In the genomic region with DNA sequence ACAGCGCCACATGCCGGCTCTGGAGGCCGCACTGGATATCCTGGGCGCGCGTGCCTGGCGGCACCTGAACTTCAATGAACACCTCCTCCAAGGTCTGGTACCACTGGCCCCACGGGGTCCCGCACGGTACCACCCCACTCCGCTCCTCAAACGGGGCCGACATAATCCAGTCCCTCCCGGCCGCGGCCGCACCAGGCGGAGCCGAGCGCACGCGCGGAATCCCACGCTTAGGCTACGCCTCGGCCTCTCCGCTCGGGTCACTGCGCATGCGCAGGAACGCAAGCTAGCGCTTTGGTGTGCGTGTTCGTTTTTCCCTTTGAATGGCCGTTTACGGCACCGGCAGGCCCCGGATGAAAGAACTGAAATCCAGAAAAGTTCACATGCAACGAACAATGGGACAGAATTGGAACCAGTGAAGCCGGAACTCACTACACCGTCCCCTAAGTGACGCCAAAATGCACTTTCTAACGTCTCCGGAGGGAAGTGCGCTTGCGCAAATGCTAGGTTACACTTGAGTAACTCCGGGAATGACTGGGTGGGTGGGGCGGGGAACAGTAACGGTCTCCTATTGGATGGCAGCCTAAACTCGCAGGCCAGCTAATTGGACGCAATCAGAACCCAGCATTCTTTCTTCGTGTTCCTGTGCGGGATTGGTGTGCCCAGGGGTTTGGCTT, we compare ENCODE assay signal across 1 cellular context.
A peak's percentile ranks its signal among the peaks of the same experiment; 100 is the strongest.
TF ChIP-seq lines count a peak whose summit lies in the region.

A gene with protein sequence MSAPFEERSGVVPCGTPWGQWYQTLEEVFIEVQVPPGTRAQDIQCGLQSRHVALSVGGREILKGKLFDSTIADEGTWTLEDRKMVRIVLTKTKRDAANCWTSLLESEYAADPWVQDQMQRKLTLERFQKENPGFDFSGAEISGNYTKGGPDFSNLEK (minus strand): TSS at position 215 of the 674 bp plus-strand sequence. CDS start 52 bp downstream, at position 163.

TF ChIP-seq in HepG2, 621 proteins besides CTCF, POLR2A, EP300 and RAD21 (continued from another document and continues in another):
- TF ChIP-seq, protein P1, sequence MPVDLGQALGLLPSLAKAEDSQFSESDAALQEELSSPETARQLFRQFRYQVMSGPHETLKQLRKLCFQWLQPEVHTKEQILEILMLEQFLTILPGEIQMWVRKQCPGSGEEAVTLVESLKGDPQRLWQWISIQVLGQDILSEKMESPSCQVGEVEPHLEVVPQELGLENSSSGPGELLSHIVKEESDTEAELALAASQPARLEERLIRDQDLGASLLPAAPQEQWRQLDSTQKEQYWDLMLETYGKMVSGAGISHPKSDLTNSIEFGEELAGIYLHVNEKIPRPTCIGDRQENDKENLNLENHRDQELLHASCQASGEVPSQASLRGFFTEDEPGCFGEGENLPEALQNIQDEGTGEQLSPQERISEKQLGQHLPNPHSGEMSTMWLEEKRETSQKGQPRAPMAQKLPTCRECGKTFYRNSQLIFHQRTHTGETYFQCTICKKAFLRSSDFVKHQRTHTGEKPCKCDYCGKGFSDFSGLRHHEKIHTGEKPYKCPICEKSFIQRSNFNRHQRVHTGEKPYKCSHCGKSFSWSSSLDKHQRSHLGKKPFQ (CRISPR knock-in tag; IDR thresholded peaks at IDR 0.05; ENCODE audit: insufficient replicate concordance) = peak; percentile 85
- TF ChIP-seq ZFP36L2 (CRISPR knock-in tag; IDR thresholded peaks at IDR 0.05) (no peak), IRX3 (CRISPR knock-in tag; IDR thresholded peaks at IDR 0.05; ENCODE audit: borderline replicate concordance, low read depth) (peak; percentile 91), RXRB (CRISPR knock-in tag; IDR thresholded peaks at IDR 0.05; ENCODE audit: borderline replicate concordance) (peak; percentile 23; the same call in 1 of the 2 replicates), LCORL (IDR thresholded peaks at IDR 0.05) (no peak), LCORL (CRISPR knock-in tag; IDR thresholded peaks at IDR 0.05) (no peak), ZBTB42 (CRISPR knock-in tag; IDR thresholded peaks at IDR 0.05) (no peak), ZNF780A (CRISPR knock-in tag; IDR thresholded peaks at IDR 0.05) (no peak), ATAD3A (CRISPR knock-in tag; IDR thresholded peaks at IDR 0.05) (no peak), MTA3 (CRISPR knock-in tag; IDR thresholded peaks at IDR 0.05) (no peak), ZNF547 (CRISPR knock-in tag; IDR thresholded peaks at IDR 0.05) (no peak; the same call in 1 of the 2 replicates), MTA1 (CRISPR knock-in tag; IDR thresholded peaks at IDR 0.05; ENCODE audit: borderline replicate concordance) (peak; percentile 91; the same call in 1 of the 2 replicates), RFX3 (CRISPR knock-in tag; IDR thresholded peaks at IDR 0.05) (0 out of 2 replicates have a peak, but pooled peaks have one; percentile 5), ARID2 (CRISPR knock-in tag; IDR thresholded peaks at IDR 0.05; ENCODE audit: borderline replicate concordance) (peak; percentile 16), ZNF552 (CRISPR knock-in tag; IDR thresholded peaks at IDR 0.05; ENCODE audit: borderline replicate concordance) (peak; percentile 64; the same call in 1 of the 2 replicates), ZNF781 (CRISPR knock-in tag; IDR thresholded peaks at IDR 0.05; ENCODE audit: borderline replicate concordance, not compliant biosample characterization) (peak; percentile 96), CBX2 (IDR thresholded peaks at IDR 0.05; ENCODE audit: low read depth, low read length) (no peak), CBX2 (CRISPR knock-in tag; IDR thresholded peaks at IDR 0.05; ENCODE audit: low read depth) (no peak), THAP11 (CRISPR knock-in tag; IDR thresholded peaks at IDR 0.05) (peak; percentile 70; the same call in 1 of the 2 replicates), TP53 (CRISPR knock-in tag; conservative IDR thresholded peaks at IDR 0.05) (0 out of 2 replicates have a peak, but pooled peaks have one; percentile 33), ZSCAN31 (CRISPR knock-in tag; IDR thresholded peaks at IDR 0.05; ENCODE audit: low read depth) (no peak), ZNF850 (CRISPR knock-in tag; conservative IDR thresholded peaks at IDR 0.05) (no peak), ZNF263 (CRISPR knock-in tag; IDR thresholded peaks at IDR 0.05) (peak; percentile 61; the same call in 1 of the 2 replicates), HNRNPUL1 (IDR thresholded peaks at IDR 0.05; ENCODE audit: low read depth, low read length) (no peak), ATRX (CRISPR knock-in tag; IDR thresholded peaks at IDR 0.05; ENCODE audit: borderline replicate concordance) (no peak), SNRNP70 (IDR thresholded peaks at IDR 0.05; ENCODE audit: low read depth, low read length) (no peak), ZFAT (CRISPR knock-in tag; conservative IDR thresholded peaks at IDR 0.05) (no peak), CCAR2 (optimal IDR thresholded peaks at IDR 0.05; ENCODE audit: low read depth, low read length) (no peak), ZNF138 (CRISPR knock-in tag; IDR thresholded peaks at IDR 0.05; ENCODE audit: low read depth) (no peak), MEF2D (CRISPR knock-in tag; IDR thresholded peaks at IDR 0.05) (peak; percentile 84), ZBTB38 (CRISPR knock-in tag; IDR thresholded peaks at IDR 0.05) (peak; percentile 88), ZNF382 (CRISPR knock-in tag; IDR thresholded peaks at IDR 0.05; ENCODE audit: borderline replicate concordance) (no peak)
- TF ChIP-seq, protein P2, sequence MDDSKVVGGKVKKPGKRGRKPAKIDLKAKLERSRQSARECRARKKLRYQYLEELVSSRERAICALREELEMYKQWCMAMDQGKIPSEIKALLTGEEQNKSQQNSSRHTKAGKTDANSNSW (CRISPR knock-in tag; IDR thresholded peaks at IDR 0.05; ENCODE audit: borderline replicate concordance) = peak; percentile 78; the same call in 1 of the 2 replicates
- TF ChIP-seq, protein P3, sequence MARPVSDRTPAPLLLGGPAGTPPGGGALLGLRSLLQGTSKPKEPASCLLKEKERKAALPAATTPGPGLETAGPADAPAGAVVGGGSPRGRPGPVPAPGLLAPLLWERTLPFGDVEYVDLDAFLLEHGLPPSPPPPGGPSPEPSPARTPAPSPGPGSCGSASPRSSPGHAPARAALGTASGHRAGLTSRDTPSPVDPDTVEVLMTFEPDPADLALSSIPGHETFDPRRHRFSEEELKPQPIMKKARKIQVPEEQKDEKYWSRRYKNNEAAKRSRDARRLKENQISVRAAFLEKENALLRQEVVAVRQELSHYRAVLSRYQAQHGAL (CRISPR knock-in tag; IDR thresholded peaks at IDR 0.05; ENCODE audit: not compliant biosample characterization) = peak; percentile 39
- TF ChIP-seq, protein P4, sequence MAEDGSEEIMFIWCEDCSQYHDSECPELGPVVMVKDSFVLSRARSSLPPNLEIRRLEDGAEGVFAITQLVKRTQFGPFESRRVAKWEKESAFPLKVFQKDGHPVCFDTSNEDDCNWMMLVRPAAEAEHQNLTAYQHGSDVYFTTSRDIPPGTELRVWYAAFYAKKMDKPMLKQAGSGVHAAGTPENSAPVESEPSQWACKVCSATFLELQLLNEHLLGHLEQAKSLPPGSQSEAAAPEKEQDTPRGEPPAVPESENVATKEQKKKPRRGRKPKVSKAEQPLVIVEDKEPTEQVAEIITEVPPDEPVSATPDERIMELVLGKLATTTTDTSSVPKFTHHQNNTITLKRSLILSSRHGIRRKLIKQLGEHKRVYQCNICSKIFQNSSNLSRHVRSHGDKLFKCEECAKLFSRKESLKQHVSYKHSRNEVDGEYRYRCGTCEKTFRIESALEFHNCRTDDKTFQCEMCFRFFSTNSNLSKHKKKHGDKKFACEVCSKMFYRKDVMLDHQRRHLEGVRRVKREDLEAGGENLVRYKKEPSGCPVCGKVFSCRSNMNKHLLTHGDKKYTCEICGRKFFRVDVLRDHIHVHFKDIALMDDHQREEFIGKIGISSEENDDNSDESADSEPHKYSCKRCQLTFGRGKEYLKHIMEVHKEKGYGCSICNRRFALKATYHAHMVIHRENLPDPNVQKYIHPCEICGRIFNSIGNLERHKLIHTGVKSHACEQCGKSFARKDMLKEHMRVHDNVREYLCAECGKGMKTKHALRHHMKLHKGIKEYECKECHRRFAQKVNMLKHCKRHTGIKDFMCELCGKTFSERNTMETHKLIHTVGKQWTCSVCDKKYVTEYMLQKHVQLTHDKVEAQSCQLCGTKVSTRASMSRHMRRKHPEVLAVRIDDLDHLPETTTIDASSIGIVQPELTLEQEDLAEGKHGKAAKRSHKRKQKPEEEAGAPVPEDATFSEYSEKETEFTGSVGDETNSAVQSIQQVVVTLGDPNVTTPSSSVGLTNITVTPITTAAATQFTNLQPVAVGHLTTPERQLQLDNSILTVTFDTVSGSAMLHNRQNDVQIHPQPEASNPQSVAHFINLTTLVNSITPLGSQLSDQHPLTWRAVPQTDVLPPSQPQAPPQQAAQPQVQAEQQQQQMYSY (CRISPR knock-in tag; IDR thresholded peaks at IDR 0.05) = peak; percentile 41; the same call in 1 of the 2 replicates
- TF ChIP-seq, protein P5, sequence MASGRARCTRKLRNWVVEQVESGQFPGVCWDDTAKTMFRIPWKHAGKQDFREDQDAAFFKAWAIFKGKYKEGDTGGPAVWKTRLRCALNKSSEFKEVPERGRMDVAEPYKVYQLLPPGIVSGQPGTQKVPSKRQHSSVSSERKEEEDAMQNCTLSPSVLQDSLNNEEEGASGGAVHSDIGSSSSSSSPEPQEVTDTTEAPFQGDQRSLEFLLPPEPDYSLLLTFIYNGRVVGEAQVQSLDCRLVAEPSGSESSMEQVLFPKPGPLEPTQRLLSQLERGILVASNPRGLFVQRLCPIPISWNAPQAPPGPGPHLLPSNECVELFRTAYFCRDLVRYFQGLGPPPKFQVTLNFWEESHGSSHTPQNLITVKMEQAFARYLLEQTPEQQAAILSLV (CRISPR knock-in tag; IDR thresholded peaks at IDR 0.05; ENCODE audit: borderline replicate concordance) = peak; percentile 93; the same call in 1 of the 2 replicates
- TF ChIP-seq, protein P6, sequence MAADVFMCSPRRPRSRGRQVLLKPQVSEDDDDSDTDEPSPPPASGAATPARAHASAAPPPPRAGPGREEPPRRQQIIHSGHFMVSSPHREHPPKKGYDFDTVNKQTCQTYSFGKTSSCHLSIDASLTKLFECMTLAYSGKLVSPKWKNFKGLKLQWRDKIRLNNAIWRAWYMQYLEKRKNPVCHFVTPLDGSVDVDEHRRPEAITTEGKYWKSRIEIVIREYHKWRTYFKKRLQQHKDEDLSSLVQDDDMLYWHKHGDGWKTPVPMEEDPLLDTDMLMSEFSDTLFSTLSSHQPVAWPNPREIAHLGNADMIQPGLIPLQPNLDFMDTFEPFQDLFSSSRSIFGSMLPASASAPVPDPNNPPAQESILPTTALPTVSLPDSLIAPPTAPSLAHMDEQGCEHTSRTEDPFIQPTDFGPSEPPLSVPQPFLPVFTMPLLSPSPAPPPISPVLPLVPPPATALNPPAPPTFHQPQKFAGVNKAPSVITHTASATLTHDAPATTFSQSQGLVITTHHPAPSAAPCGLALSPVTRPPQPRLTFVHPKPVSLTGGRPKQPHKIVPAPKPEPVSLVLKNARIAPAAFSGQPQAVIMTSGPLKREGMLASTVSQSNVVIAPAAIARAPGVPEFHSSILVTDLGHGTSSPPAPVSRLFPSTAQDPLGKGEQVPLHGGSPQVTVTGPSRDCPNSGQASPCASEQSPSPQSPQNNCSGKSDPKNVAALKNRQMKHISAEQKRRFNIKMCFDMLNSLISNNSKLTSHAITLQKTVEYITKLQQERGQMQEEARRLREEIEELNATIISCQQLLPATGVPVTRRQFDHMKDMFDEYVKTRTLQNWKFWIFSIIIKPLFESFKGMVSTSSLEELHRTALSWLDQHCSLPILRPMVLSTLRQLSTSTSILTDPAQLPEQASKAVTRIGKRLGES (CRISPR knock-in tag; IDR thresholded peaks at IDR 0.05; ENCODE audit: borderline replicate concordance) = peak; percentile 33; the same call in 1 of the 2 replicates
- TF ChIP-seq, protein P7, sequence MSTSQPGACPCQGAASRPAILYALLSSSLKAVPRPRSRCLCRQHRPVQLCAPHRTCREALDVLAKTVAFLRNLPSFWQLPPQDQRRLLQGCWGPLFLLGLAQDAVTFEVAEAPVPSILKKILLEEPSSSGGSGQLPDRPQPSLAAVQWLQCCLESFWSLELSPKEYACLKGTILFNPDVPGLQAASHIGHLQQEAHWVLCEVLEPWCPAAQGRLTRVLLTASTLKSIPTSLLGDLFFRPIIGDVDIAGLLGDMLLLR (CRISPR knock-in tag; IDR thresholded peaks at IDR 0.05) = no peak; the same call in 1 of the 2 replicates
- TF ChIP-seq, protein P8, sequence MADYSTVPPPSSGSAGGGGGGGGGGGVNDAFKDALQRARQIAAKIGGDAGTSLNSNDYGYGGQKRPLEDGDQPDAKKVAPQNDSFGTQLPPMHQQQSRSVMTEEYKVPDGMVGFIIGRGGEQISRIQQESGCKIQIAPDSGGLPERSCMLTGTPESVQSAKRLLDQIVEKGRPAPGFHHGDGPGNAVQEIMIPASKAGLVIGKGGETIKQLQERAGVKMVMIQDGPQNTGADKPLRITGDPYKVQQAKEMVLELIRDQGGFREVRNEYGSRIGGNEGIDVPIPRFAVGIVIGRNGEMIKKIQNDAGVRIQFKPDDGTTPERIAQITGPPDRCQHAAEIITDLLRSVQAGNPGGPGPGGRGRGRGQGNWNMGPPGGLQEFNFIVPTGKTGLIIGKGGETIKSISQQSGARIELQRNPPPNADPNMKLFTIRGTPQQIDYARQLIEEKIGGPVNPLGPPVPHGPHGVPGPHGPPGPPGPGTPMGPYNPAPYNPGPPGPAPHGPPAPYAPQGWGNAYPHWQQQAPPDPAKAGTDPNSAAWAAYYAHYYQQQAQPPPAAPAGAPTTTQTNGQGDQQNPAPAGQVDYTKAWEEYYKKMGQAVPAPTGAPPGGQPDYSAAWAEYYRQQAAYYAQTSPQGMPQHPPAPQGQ (CRISPR knock-in tag; IDR thresholded peaks at IDR 0.05; ENCODE audit: borderline replicate concordance) = 0 out of 2 replicates have a peak, but pooled peaks have one; percentile 77
- TF ChIP-seq, protein P9, sequence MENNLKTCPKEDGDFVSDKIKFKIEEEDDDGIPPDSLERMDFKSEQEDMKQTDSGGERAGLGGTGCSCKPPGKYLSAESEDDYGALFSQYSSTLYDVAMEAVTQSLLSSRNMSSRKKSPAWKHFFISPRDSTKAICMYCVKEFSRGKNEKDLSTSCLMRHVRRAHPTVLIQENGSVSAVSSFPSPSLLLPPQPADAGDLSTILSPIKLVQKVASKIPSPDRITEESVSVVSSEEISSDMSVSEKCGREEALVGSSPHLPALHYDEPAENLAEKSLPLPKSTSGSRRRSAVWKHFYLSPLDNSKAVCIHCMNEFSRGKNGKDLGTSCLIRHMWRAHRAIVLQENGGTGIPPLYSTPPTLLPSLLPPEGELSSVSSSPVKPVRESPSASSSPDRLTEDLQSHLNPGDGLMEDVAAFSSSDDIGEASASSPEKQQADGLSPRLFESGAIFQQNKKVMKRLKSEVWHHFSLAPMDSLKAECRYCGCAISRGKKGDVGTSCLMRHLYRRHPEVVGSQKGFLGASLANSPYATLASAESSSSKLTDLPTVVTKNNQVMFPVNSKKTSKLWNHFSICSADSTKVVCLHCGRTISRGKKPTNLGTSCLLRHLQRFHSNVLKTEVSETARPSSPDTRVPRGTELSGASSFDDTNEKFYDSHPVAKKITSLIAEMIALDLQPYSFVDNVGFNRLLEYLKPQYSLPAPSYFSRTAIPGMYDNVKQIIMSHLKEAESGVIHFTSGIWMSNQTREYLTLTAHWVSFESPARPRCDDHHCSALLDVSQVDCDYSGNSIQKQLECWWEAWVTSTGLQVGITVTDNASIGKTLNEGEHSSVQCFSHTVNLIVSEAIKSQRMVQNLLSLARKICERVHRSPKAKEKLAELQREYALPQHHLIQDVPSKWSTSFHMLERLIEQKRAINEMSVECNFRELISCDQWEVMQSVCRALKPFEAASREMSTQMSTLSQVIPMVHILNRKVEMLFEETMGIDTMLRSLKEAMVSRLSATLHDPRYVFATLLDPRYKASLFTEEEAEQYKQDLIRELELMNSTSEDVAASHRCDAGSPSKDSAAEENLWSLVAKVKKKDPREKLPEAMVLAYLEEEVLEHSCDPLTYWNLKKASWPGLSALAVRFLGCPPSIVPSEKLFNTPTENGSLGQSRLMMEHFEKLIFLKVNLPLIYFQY (CRISPR knock-in tag; IDR thresholded peaks at IDR 0.05; ENCODE audit: borderline replicate concordance) = no peak
